ENCODE assay signal across 20 cellular contexts in the genomic region with DNA sequence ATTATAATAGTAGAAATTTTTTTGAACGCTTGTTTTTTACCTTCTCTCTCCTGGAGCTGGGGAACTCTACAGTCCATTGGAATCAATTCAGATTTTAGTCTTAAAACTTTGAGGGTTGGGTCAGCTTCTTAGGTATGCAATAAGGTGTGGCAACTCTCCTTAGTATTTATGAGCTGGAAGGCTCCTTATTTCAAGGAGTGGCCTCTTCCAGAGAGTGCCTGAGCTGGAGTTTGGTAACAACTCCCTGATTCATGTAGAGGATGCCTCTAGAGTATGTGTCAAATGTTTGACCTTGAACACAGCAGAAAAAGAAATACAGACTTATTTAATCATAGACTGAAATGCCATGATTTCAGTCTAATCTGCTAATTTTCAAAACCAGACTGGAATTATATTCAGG. TPM values are rescaled to one million over a fixed set of nuclear protein-coding genes. Genes with fewer than 3 reads are reported as not detected.
"Had no signal": no experiment of that assay in that cellular context is flagged by ENCODE, and none has a peak within 500 bp of the region (broad histone marks: within the 10 kb centered on the region; RNA-seq: fewer than 3 reads in every experiment).

No MANE protein-coding gene starts in this region.

- H3K4me1 Mint-ChIP-seq: central memory CD8-positive, alpha-beta T cell; immature natural killer cell; T-helper 17 cell had no signal

- H3K27ac ChIP-seq: neutrophil, tibial nerve, WERI-Rb-1 had no signal

- H3K36me3 Mint-ChIP-seq: activated CD4-positive, alpha-beta memory T cell treated with anti-CD3 and anti-CD28 coated beads for 36 hours; immature natural killer cell; naive thymus-derived CD8-positive, alpha-beta T cell had no signal

- H3K4me3 Mint-ChIP-seq: activated CD4-positive, alpha-beta memory T cell treated with anti-CD3 and anti-CD28 coated beads for 36 hours; activated T-cell treated with anti-CD3 and anti-CD28 coated beads, Interleukin-2, amount 50 U/mL, for 24 hours; central memory CD8-positive, alpha-beta T cell; immature natural killer cell; naive thymus-derived CD8-positive, alpha-beta T cell; T-helper 17 cell had no signal

- H3K27ac Mint-ChIP-seq: activated CD4-positive, alpha-beta memory T cell treated with anti-CD3 and anti-CD28 coated beads for 36 hours; activated naive CD4-positive, alpha-beta T cell treated with anti-CD3 and anti-CD28 coated beads, Interleukin-2, amount 50 U/mL, for 72 hours; activated T-cell treated with anti-CD3 and anti-CD28 coated beads, Interleukin-2, amount 50 U/mL, for 24 hours; immature natural killer cell; naive thymus-derived CD8-positive, alpha-beta T cell; T-helper 17 cell had no signal

- H3K4me1 ChIP-seq: tibial nerve had no signal

- H3K4me3 ChIP-seq: tibial nerve had no signal

- H3K9me3 ChIP-seq: neutrophil, tibial nerve had no signal

- H3K36me3 ChIP-seq: neutrophil, tibial nerve, WERI-Rb-1 had no signal

- H3K27me3 ChIP-seq: neutrophil, tibial nerve had no signal

- H3K9me3 Mint-ChIP-seq: activated CD4-positive, alpha-beta memory T cell treated with anti-CD3 and anti-CD28 coated beads for 36 hours; activated T-cell treated with anti-CD3 and anti-CD28 coated beads, Interleukin-2, amount 50 U/mL, for 24 hours; central memory CD8-positive, alpha-beta T cell had no signal

- DNase-seq: activated CD4-positive, alpha-beta memory T cell treated with anti-CD3 and anti-CD28 coated beads for 36 hours; activated effector memory CD4-positive, alpha-beta T cell treated with anti-CD3 and anti-CD28 coated beads, Interleukin-2, amount 50 U/mL, for 16 hours; activated T-cell treated with anti-CD3 and anti-CD28 coated beads, Interleukin-2, amount 50 U/mL, for 24 hours; amniotic stem cell; cortex of kidney; effector CD4-positive, alpha-beta T cell; head of caudate nucleus; immature natural killer cell; left colon; naive thymus-derived CD8-positive, alpha-beta T cell; posterior cingulate gyrus; stimulated activated CD4-positive, alpha-beta T cell treated with anti-CD3 and anti-CD28 coated beads, Interleukin-2, amount 100 ng/mL, for 48 hours; stimulated activated naive CD4-positive, alpha-beta T cell treated with Interleukin-2 at 50 U/mL for 16 hours; substantia nigra; T-helper 17 cell; WERI-Rb-1 had no signal

- ATAC-seq: activated naive CD4-positive, alpha-beta T cell treated with anti-CD3 and anti-CD28 coated beads, Interleukin-2, amount 50 U/mL, for 72 hours; left colon; naive thymus-derived CD8-positive, alpha-beta T cell; T-helper 17 cell had no signal

- H3K27me3 Mint-ChIP-seq: central memory CD8-positive, alpha-beta T cell had no signal

RNA-seq across cellular contexts. Expression of gene CDK14, which starts 11.1 kb away (rescaled TPM):
- total RNA-seq: activated CD4-positive, alpha-beta memory T cell treated with anti-CD3 and anti-CD28 coated beads for 36 hours had no signal
